Comparison of ENCODE assay signal across 2 cellular contexts in genomic region chr9:127449332-127449966, GRCh38.
TF ChIP-seq lines count a peak whose summit lies in the region.

No MANE protein-coding gene starts in this region.

TF ChIP-seq in IMR-90, 13 proteins besides CTCF, POLR2A, EP300 and RAD21:
- TF ChIP-seq RFX5 (IDR thresholded peaks at IDR 0.05; ENCODE audit: low read depth, low read length) (no peak), BHLHE40 (IDR thresholded peaks at IDR 0.05; ENCODE audit: low read depth, low read length) (no peak), USF2 (IDR thresholded peaks at IDR 0.05; ENCODE audit: low read depth, low read length) (no peak), MXI1 (IDR thresholded peaks at IDR 0.05; ENCODE audit: borderline replicate concordance, low read depth, low read length) (no peak), ELK1 (IDR thresholded peaks at IDR 0.05; ENCODE audit: borderline replicate concordance, low read depth, low read length) (no peak), FOS (IDR thresholded peaks at IDR 0.05; ENCODE audit: low read depth, low read length) (no peak), NFE2L2 (IDR thresholded peaks at IDR 0.05; ENCODE audit: low read depth, low read length) (no peak), RCOR1 (IDR thresholded peaks at IDR 0.05; ENCODE audit: insufficient replicate concordance, low read length) (no peak), MAFK (IDR thresholded peaks at IDR 0.05; ENCODE audit: low read depth, low read length) (no peak), CEBPB (IDR thresholded peaks at IDR 0.05; ENCODE audit: low read depth, low read length) (no peak), CHD1 (IDR thresholded peaks at IDR 0.05; ENCODE audit: low read depth, low read length) (no peak), SMC3 (IDR thresholded peaks at IDR 0.05; ENCODE audit: low read depth, low read length) (no peak), MAZ (IDR thresholded peaks at IDR 0.05; ENCODE audit: borderline replicate concordance, low read depth, low read length) (no peak)

TF ChIP-seq in GM12878, 131 proteins besides CTCF, POLR2A, EP300 and RAD21:
- TF ChIP-seq MEF2A (IDR thresholded peaks at IDR 0.05; ENCODE audit: insufficient read depth, low read depth, low read length) (no peak), KDM1A (IDR thresholded peaks at IDR 0.05; ENCODE audit: borderline replicate concordance) (no peak), YY1 (IDR thresholded peaks at IDR 0.05; ENCODE audit: low read depth, low read length) (0 out of 2 replicates have a peak, but pooled peaks have one; percentile 23), PKNOX1 (IDR thresholded peaks at IDR 0.05) (no peak), GATAD2B (conservative IDR thresholded peaks at IDR 0.05; ENCODE audit: low read depth) (no peak), IKZF2 (IDR thresholded peaks at IDR 0.05) (no peak), MLLT1 (IDR thresholded peaks at IDR 0.05) (no peak), E4F1 (IDR thresholded peaks at IDR 0.05; ENCODE audit: borderline replicate concordance, partially characterized antibody) (no peak), CBFB (IDR thresholded peaks at IDR 0.05; ENCODE audit: low read depth) (0 out of 2 replicates have a peak, but pooled peaks have one; percentile 18), PML (IDR thresholded peaks at IDR 0.05; ENCODE audit: low read length) (no peak), POLR2AphosphoS5 (IDR thresholded peaks at IDR 0.05; ENCODE audit: low read length) (peak; percentile 5; the same call in 1 of the 2 replicates), FOXK2 (IDR thresholded peaks at IDR 0.05) (no peak), NR2C1 (IDR thresholded peaks at IDR 0.05) (no peak), RB1 (IDR thresholded peaks at IDR 0.05; ENCODE audit: borderline replicate concordance) (no peak), RUNX3 (IDR thresholded peaks at IDR 0.05; ENCODE audit: low read length) (no peak), CREB1 (IDR thresholded peaks at IDR 0.05; ENCODE audit: low read depth) (no peak), SMARCA5 (IDR thresholded peaks at IDR 0.05) (no peak), ZNF384 (IDR thresholded peaks at IDR 0.05; ENCODE audit: borderline replicate concordance, low read depth, low read length) (no peak)
- TF ChIP-seq, protein P1, sequence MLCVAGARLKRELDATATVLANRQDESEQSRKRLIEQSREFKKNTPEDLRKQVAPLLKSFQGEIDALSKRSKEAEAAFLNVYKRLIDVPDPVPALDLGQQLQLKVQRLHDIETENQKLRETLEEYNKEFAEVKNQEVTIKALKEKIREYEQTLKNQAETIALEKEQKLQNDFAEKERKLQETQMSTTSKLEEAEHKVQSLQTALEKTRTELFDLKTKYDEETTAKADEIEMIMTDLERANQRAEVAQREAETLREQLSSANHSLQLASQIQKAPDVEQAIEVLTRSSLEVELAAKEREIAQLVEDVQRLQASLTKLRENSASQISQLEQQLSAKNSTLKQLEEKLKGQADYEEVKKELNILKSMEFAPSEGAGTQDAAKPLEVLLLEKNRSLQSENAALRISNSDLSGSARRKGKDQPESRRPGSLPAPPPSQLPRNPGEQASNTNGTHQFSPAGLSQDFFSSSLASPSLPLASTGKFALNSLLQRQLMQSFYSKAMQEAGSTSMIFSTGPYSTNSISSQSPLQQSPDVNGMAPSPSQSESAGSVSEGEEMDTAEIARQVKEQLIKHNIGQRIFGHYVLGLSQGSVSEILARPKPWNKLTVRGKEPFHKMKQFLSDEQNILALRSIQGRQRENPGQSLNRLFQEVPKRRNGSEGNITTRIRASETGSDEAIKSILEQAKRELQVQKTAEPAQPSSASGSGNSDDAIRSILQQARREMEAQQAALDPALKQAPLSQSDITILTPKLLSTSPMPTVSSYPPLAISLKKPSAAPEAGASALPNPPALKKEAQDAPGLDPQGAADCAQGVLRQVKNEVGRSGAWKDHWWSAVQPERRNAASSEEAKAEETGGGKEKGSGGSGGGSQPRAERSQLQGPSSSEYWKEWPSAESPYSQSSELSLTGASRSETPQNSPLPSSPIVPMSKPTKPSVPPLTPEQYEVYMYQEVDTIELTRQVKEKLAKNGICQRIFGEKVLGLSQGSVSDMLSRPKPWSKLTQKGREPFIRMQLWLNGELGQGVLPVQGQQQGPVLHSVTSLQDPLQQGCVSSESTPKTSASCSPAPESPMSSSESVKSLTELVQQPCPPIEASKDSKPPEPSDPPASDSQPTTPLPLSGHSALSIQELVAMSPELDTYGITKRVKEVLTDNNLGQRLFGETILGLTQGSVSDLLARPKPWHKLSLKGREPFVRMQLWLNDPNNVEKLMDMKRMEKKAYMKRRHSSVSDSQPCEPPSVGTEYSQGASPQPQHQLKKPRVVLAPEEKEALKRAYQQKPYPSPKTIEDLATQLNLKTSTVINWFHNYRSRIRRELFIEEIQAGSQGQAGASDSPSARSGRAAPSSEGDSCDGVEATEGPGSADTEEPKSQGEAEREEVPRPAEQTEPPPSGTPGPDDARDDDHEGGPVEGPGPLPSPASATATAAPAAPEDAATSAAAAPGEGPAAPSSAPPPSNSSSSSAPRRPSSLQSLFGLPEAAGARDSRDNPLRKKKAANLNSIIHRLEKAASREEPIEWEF (IDR thresholded peaks at IDR 0.05; ENCODE audit: insufficient replicate concordance, low read depth, low read length): no peak
- TF ChIP-seq, protein P2, sequence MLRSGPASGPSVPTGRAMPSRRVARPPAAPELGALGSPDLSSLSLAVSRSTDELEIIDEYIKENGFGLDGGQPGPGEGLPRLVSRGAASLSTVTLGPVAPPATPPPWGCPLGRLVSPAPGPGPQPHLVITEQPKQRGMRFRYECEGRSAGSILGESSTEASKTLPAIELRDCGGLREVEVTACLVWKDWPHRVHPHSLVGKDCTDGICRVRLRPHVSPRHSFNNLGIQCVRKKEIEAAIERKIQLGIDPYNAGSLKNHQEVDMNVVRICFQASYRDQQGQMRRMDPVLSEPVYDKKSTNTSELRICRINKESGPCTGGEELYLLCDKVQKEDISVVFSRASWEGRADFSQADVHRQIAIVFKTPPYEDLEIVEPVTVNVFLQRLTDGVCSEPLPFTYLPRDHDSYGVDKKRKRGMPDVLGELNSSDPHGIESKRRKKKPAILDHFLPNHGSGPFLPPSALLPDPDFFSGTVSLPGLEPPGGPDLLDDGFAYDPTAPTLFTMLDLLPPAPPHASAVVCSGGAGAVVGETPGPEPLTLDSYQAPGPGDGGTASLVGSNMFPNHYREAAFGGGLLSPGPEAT (IDR thresholded peaks at IDR 0.05; ENCODE audit: low read depth): no peak
- TF ChIP-seq, protein P3, sequence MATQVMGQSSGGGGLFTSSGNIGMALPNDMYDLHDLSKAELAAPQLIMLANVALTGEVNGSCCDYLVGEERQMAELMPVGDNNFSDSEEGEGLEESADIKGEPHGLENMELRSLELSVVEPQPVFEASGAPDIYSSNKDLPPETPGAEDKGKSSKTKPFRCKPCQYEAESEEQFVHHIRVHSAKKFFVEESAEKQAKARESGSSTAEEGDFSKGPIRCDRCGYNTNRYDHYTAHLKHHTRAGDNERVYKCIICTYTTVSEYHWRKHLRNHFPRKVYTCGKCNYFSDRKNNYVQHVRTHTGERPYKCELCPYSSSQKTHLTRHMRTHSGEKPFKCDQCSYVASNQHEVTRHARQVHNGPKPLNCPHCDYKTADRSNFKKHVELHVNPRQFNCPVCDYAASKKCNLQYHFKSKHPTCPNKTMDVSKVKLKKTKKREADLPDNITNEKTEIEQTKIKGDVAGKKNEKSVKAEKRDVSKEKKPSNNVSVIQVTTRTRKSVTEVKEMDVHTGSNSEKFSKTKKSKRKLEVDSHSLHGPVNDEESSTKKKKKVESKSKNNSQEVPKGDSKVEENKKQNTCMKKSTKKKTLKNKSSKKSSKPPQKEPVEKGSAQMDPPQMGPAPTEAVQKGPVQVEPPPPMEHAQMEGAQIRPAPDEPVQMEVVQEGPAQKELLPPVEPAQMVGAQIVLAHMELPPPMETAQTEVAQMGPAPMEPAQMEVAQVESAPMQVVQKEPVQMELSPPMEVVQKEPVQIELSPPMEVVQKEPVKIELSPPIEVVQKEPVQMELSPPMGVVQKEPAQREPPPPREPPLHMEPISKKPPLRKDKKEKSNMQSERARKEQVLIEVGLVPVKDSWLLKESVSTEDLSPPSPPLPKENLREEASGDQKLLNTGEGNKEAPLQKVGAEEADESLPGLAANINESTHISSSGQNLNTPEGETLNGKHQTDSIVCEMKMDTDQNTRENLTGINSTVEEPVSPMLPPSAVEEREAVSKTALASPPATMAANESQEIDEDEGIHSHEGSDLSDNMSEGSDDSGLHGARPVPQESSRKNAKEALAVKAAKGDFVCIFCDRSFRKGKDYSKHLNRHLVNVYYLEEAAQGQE (IDR thresholded peaks at IDR 0.05; ENCODE audit: low read depth, low read length): no peak
- TF ChIP-seq, protein P4, sequence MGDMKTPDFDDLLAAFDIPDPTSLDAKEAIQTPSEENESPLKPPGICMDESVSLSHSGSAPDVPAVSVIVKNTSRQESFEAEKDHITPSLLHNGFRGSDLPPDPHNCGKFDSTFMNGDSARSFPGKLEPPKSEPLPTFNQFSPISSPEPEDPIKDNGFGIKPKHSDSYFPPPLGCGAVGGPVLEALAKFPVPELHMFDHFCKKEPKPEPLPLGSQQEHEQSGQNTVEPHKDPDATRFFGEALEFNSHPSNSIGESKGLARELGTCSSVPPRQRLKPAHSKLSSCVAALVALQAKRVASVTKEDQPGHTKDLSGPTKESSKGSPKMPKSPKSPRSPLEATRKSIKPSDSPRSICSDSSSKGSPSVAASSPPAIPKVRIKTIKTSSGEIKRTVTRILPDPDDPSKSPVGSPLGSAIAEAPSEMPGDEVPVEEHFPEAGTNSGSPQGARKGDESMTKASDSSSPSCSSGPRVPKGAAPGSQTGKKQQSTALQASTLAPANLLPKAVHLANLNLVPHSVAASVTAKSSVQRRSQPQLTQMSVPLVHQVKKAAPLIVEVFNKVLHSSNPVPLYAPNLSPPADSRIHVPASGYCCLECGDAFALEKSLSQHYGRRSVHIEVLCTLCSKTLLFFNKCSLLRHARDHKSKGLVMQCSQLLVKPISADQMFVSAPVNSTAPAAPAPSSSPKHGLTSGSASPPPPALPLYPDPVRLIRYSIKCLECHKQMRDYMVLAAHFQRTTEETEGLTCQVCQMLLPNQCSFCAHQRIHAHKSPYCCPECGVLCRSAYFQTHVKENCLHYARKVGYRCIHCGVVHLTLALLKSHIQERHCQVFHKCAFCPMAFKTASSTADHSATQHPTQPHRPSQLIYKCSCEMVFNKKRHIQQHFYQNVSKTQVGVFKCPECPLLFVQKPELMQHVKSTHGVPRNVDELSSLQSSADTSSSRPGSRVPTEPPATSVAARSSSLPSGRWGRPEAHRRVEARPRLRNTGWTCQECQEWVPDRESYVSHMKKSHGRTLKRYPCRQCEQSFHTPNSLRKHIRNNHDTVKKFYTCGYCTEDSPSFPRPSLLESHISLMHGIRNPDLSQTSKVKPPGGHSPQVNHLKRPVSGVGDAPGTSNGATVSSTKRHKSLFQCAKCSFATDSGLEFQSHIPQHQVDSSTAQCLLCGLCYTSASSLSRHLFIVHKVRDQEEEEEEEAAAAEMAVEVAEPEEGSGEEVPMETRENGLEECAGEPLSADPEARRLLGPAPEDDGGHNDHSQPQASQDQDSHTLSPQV (IDR thresholded peaks at IDR 0.05): no peak
TF ChIP-seq in GM12878: peak in this region for 3.
